2 cellular contexts compared by ENCODE assay signal in genomic region chr12:55256831-55257230, GRCh38.
TF ChIP-seq lines count a peak whose summit lies in the region.

No MANE protein-coding gene starts in this region.

TF ChIP-seq in HepG2, 621 proteins besides CTCF, POLR2A, EP300 and RAD21:
- TF ChIP-seq ZSCAN22 (CRISPR knock-in tag; IDR thresholded peaks at IDR 0.05) (no peak), ZNF136 (CRISPR knock-in tag; IDR thresholded peaks at IDR 0.05; ENCODE audit: low read depth) (no peak), KLF15 (CRISPR knock-in tag; IDR thresholded peaks at IDR 0.05; ENCODE audit: borderline replicate concordance) (no peak), RCOR2 (CRISPR knock-in tag; IDR thresholded peaks at IDR 0.05) (no peak), MAFK (conservative IDR thresholded peaks at IDR 0.05 in 1 of 2, IDR thresholded peaks at IDR 0.05 in 1 of 2; ENCODE audit: low read length in 2 of 2) (peak; percentile 65 to 89), ZBTB25 (CRISPR knock-in tag; IDR thresholded peaks at IDR 0.05) (no peak), MAFF (IDR thresholded peaks at IDR 0.05; ENCODE audit: low read depth, low read length) (peak; percentile 65), PAWR (CRISPR knock-in tag; IDR thresholded peaks at IDR 0.05; ENCODE audit: borderline replicate concordance) (no peak), TP53 (CRISPR knock-in tag; conservative IDR thresholded peaks at IDR 0.05) (no peak), CBX1 (IDR thresholded peaks at IDR 0.05; ENCODE audit: low read depth) (no peak)
- TF ChIP-seq, protein P1, sequence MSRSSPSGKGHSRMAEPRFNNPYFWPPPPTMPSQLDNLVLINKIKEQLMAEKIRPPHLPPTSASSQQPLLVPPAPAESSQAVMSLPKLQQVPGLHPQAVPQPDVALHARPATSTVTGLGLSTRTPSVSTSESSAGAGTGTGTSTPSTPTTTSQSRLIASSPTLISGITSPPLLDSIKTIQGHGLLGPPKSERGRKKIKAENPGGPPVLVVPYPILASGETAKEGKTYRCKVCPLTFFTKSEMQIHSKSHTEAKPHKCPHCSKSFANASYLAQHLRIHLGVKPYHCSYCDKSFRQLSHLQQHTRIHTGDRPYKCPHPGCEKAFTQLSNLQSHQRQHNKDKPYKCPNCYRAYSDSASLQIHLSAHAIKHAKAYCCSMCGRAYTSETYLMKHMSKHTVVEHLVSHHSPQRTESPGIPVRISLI (CRISPR knock-in tag; IDR thresholded peaks at IDR 0.05; ENCODE audit: borderline replicate concordance) = no peak
- TF ChIP-seq, protein P2, sequence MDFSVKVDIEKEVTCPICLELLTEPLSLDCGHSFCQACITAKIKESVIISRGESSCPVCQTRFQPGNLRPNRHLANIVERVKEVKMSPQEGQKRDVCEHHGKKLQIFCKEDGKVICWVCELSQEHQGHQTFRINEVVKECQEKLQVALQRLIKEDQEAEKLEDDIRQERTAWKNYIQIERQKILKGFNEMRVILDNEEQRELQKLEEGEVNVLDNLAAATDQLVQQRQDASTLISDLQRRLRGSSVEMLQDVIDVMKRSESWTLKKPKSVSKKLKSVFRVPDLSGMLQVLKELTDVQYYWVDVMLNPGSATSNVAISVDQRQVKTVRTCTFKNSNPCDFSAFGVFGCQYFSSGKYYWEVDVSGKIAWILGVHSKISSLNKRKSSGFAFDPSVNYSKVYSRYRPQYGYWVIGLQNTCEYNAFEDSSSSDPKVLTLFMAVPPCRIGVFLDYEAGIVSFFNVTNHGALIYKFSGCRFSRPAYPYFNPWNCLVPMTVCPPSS (IDR thresholded peaks at IDR 0.05) = no peak
- TF ChIP-seq, protein P3, sequence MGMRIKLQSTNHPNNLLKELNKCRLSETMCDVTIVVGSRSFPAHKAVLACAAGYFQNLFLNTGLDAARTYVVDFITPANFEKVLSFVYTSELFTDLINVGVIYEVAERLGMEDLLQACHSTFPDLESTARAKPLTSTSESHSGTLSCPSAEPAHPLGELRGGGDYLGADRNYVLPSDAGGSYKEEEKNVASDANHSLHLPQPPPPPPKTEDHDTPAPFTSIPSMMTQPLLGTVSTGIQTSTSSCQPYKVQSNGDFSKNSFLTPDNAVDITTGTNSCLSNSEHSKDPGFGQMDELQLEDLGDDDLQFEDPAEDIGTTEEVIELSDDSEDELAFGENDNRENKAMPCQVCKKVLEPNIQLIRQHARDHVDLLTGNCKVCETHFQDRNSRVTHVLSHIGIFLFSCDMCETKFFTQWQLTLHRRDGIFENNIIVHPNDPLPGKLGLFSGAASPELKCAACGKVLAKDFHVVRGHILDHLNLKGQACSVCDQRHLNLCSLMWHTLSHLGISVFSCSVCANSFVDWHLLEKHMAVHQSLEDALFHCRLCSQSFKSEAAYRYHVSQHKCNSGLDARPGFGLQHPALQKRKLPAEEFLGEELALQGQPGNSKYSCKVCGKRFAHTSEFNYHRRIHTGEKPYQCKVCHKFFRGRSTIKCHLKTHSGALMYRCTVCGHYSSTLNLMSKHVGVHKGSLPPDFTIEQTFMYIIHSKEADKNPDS (CRISPR knock-in tag; IDR thresholded peaks at IDR 0.05) = no peak

TF ChIP-seq in K562, 482 proteins besides CTCF, POLR2A, EP300 and RAD21:
- TF ChIP-seq MAFF (IDR thresholded peaks at IDR 0.05; ENCODE audit: low read length) (peak; percentile 25; the same call in 1 of the 2 replicates), ZNF3 (CRISPR knock-in tag; IDR thresholded peaks at IDR 0.05) (no peak), REST (CRISPR knock-in tag; IDR thresholded peaks at IDR 0.05; ENCODE audit: low read depth) (no peak), ZNF316 (IDR thresholded peaks at IDR 0.05) (peak; percentile 45; the same call in 1 of the 2 replicates), GABPB2 (CRISPR knock-in tag; conservative IDR thresholded peaks at IDR 0.05) (no peak), CC2D1A (IDR thresholded peaks at IDR 0.05) (no peak), MAFK (IDR thresholded peaks at IDR 0.05; ENCODE audit: low read length) (peak; percentile 44; the same call in 1 of the 2 replicates), ZC3H4 (CRISPR knock-in tag; IDR thresholded peaks at IDR 0.05; ENCODE audit: borderline replicate concordance) (no peak)
- TF ChIP-seq, protein P4, sequence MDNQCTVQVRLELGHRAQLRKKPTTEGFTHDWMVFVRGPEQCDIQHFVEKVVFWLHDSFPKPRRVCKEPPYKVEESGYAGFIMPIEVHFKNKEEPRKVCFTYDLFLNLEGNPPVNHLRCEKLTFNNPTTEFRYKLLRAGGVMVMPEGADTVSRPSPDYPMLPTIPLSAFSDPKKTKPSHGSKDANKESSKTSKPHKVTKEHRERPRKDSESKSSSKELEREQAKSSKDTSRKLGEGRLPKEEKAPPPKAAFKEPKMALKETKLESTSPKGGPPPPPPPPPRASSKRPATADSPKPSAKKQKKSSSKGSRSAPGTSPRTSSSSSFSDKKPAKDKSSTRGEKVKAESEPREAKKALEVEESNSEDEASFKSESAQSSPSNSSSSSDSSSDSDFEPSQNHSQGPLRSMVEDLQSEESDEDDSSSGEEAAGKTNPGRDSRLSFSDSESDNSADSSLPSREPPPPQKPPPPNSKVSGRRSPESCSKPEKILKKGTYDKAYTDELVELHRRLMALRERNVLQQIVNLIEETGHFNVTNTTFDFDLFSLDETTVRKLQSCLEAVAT (IDR thresholded peaks at IDR 0.05) = no peak
- TF ChIP-seq, protein P5, sequence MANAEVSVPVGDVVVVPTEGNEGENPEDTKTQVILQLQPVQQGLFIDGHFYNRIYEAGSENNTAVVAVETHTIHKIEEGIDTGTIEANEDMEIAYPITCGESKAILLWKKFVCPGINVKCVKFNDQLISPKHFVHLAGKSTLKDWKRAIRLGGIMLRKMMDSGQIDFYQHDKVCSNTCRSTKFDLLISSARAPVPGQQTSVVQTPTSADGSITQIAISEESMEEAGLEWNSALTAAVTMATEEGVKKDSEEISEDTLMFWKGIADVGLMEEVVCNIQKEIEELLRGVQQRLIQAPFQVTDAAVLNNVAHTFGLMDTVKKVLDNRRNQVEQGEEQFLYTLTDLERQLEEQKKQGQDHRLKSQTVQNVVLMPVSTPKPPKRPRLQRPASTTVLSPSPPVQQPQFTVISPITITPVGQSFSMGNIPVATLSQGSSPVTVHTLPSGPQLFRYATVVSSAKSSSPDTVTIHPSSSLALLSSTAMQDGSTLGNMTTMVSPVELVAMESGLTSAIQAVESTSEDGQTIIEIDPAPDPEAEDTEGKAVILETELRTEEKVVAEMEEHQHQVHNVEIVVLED (CRISPR knock-in tag; IDR thresholded peaks at IDR 0.05) = no peak
